In genomic region chr12:45273717-45274271, GRCh38 we compare ENCODE assay signal across 11 cellular contexts. TPM values are rescaled to one million over a fixed set of nuclear protein-coding genes. Genes with fewer than 3 reads are reported as not detected.
A peak's percentile ranks its signal among the peaks of the same experiment; 100 is the strongest.
DNase-seq lines count a peak whose midpoint lies in the region; ATAC-seq and TF ChIP-seq lines count a peak whose summit lies in the region.
"Had no signal": no experiment of that assay in that cellular context is flagged by ENCODE, and none has a peak within 500 bp of the region (broad histone marks: within the 10 kb centered on the region; RNA-seq: fewer than 3 reads in every experiment).

No MANE protein-coding gene starts in this region.

- intact Hi-C loops in psoas muscle (cut with DNase I), result no loop called here

- H3K27me3 ChIP-seq in psoas muscle (ENCODE audit: insufficient read depth in 3 of 3, low read length in 2 of 3), result no peaks in the 10 kb centered on the region
- H3K27me3 ChIP-seq: SJCRH30 had no signal

- 35 to 45% (median 38%) methylated on average over 1 of the region's 1 CpG for WGBS in psoas muscle, 3 donors

- no peaks in the 10 kb centered on the region for H3K9me3 ChIP-seq in psoas muscle
- H3K9me3 ChIP-seq: SJCRH30 had no signal

- no peak for TF ChIP-seq CTCF in psoas muscle (IDR thresholded peaks at IDR 0.05)

- peak overlapping the region; percentile 52 for H3K27ac ChIP-seq in psoas muscle
- H3K27ac ChIP-seq: SJCRH30 had no signal

- no peaks in the 10 kb centered on the region for H3K36me3 ChIP-seq in psoas muscle (ENCODE audit: insufficient read depth in 1 of 2, low read depth in 1 of 2)
- H3K36me3 ChIP-seq: SJCRH30 had no signal

- in situ Hi-C loops in Caki2 (cut with HindIII; ENCODE audit: low pct_unique_long_range_greater_than_20kb, low sequenced_read_pairs) (no loop called here), SK-MEL-5 (cut with HindIII; ENCODE audit: low pct_unique_long_range_greater_than_20kb, low sequenced_read_pairs) (no loop called here)

- ATAC-seq in psoas muscle (peak; percentile 62 to 88 (median 78)), GM19328 (IDR thresholded peaks at IDR 0.05; ENCODE audit: unreplicated experiment) (no peak)

- peak; percentile 78 for DNase-seq in Caki2 (ENCODE audit: low read depth)
- DNase-seq in SK-MEL-5 (ENCODE audit: low read depth, low spot score), result peak; percentile 90
- DNase-seq in fibroblast of the conjunctiva (ENCODE audit: low read depth), result peak; percentile 66
- DNase-seq in psoas muscle, result peak in 1 of 2 donors; percentile 22
- no peak for DNase-seq in NCI-H146 (lab: John Stamatoyannopoulos, UW)
- no peak for DNase-seq in activated CD4-positive, CD25-positive, alpha-beta regulatory T cell treated with anti-CD3 and anti-CD28 coated beads, Interleukin-2, amount 50 U/mL, for 72 hours
- no peak for DNase-seq in NCI-H1105 (lab: John Stamatoyannopoulos, UW)
- DNase-seq: activated naive CD4-positive, alpha-beta T cell treated with anti-CD3 and anti-CD28 coated beads, Interleukin-2, amount 10 ng/mL, durations not matched to agents 7 days and 5 days; DND-41 had no signal

- peaks cover 47% of the 10 kb centered on the region for H3K4me1 ChIP-seq in psoas muscle

- H3K4me3 ChIP-seq in psoas muscle, result no peak overlapping the region
- H3K4me3 ChIP-seq: SJCRH30 had no signal

RNA-seq across cellular contexts. Expression of gene ANO6, which starts 57.9 kb away (rescaled TPM):
- 51.6 and 57.9 TPM in 2 replicates for total RNA-seq in Caki2 (2014; rRNA removed; shearing (Covaris generic); ENCODE audit: low replicate concordance)
- total RNA-seq in SK-MEL-5 (2014; rRNA removed; shearing (Covaris generic)), result 30.2 and 33.4 TPM in 2 replicates
- polyA plus RNA-seq in SK-MEL-5 (2015; cell fraction: cytosol; rRNA removed), result 24.5 and 33.7 TPM in 2 replicates
- polyA plus RNA-seq in SK-MEL-5 (2015; cell fraction: nucleus; rRNA removed), result 11.4 and 11.7 TPM in 2 replicates
- 100 to 1,000 TPM in 1 of 4 donors, 10 to 100 TPM in 3; 51.5 to 121 (median 65.5) TPM for total RNA-seq in psoas muscle
- 10 to 100 TPM; 25.6 to 36.9 (median 26.1) TPM for polyA plus RNA-seq in psoas muscle

Comparison
In these comparisons a context has a peak if more than half of its experiments do, and no peak if none do; other contexts are left out.
1. DNase-seq: peak in Caki2 (single experiment), SK-MEL-5 (single experiment) and fibroblast of the conjunctiva (single experiment); none in NCI-H146 (single experiment), activated CD4-positive, CD25-positive, alpha-beta regulatory T cell treated with anti-CD3 and anti-CD28 coated beads, Interleukin-2, amount 50 U/mL, for 72 hours (single experiment) and NCI-H1105 (single experiment).